ENCODE assay signal across 32 cellular contexts in the genomic region with DNA sequence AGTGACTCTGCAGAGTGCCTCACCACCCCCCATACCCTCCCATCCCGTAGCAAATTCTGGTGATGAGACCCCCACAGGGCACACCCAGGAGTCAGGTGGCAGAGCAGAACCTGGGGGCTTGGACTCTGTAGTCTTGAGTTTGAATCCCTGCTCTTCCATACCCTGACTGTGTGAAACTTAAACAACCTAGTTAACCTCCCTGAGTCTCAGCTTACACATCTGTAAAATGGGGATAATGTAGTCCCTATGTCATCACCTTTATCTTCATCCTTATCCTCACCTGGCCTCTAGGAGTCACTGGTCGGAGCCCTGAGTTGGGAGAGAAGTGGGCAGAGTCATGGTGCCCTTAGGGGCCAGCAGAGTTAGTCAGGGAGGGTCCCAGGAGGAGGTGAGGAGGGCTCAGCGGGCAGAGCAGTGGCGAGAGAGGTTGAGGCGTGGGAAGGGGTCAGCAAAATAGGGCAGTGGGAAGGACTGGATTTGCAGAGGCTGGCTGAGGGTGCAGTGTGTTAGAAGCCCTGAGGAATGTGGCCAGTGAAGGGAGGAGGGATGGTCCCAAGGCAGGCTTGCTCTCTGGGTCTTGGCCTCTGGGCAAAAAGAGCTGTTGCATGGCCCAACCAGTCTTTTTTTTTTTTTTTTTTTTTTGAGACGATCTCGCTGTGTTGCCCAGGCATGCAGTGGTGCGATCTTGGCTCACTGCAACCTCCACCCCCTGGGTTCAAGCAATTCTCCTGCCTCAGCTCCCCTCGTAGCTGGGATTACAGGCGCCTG. TPM values are rescaled to one million over a fixed set of nuclear protein-coding genes. Genes with fewer than 3 reads are reported as not detected.
"Had no signal": no experiment of that assay in that cellular context is flagged by ENCODE, and none has a peak within 500 bp of the region (broad histone marks: within the 10 kb centered on the region; RNA-seq: fewer than 3 reads in every experiment).

No MANE protein-coding gene starts in this region.

- H3K27me3 ChIP-seq: brain microvascular endothelial cell, MG63, SJSA1 had no signal

- H3K27ac Mint-ChIP-seq: activated B cell treated with CpG ODN at 0.5 μM for 24 hours; activated CD4-positive, alpha-beta T cell treated with anti-CD3 and anti-CD28 coated beads, Interleukin-2, amount 10 ng/mL, durations not matched to agents 24 days and 14 days; activated CD8-positive, alpha-beta memory T cell treated with anti-CD3 and anti-CD28 coated beads, Interleukin-2, amount 10 ng/mL, durations not matched to agents 7 days and 5 days; activated naive CD4-positive, alpha-beta T cell treated with anti-CD3 and anti-CD28 coated beads, Interleukin-2, amount 50 U/mL, for 72 hours; T-helper 17 cell had no signal

- DNase-seq: activated B cell treated with CpG ODN at 0.5 μM for 24 hours; activated CD4-positive, alpha-beta T cell treated with anti-CD3 and anti-CD28 coated beads for 1 hour; activated CD4-positive, alpha-beta T cell treated with anti-CD3 and anti-CD28 coated beads, Interleukin-2, amount 10 ng/mL, durations not matched to agents 24 days and 14 days; activated CD4-positive, alpha-beta T cell treated with anti-CD3 and anti-CD28 coated beads, Interleukin-2, amount 50 U/mL, for 48 hours; activated CD8-positive, alpha-beta memory T cell treated with anti-CD3 and anti-CD28 coated beads, Interleukin-2, amount 10 ng/mL, durations not matched to agents 7 days and 5 days; activated effector memory CD4-positive, alpha-beta T cell treated with anti-CD3 and anti-CD28 coated beads, Interleukin-2, amount 50 U/mL, for 16 hours; activated naive CD4-positive, alpha-beta T cell treated with Interleukin-2 at 50 U/mL for 16 hours; activated T-cell treated with anti-CD3 and anti-CD28 coated beads, Interleukin-2, amount 50 U/mL, for 4 hours; brain microvascular endothelial cell; MV-4-11; NCI-H1092 treated with DMSO at 0.1 percent for 48 hours; NCI-H1417 treated with DMSO at 0.1 percent for 48 hours; NCI-H1694; NCI-H2029; NCI-H2107; NCI-H2171 treated with DMSO at 0.1 percent for 48 hours; NCI-H226; NCI-H510A; NCI-H526 treated with DMSO at 0.1 percent for 48 hours; NCI-H82; OCI-M1; RPMI8226; SHP77; SW 1271; T-helper 17 cell; T-helper 9 cell had no signal

- H3K9me3 ChIP-seq: MG63 had no signal

- H3K27me3 Mint-ChIP-seq: activated B cell treated with CpG ODN at 0.5 μM for 24 hours; activated CD4-positive, alpha-beta T cell treated with anti-CD3 and anti-CD28 coated beads, Interleukin-2, amount 10 ng/mL, durations not matched to agents 24 days and 14 days; activated CD8-positive, alpha-beta memory T cell treated with anti-CD3 and anti-CD28 coated beads, Interleukin-2, amount 10 ng/mL, durations not matched to agents 7 days and 5 days; T-helper 17 cell had no signal

- ATAC-seq: activated CD8-positive, alpha-beta memory T cell treated with anti-CD3 and anti-CD28 coated beads, Interleukin-2, amount 10 ng/mL, durations not matched to agents 7 days and 5 days; activated naive CD4-positive, alpha-beta T cell treated with anti-CD3 and anti-CD28 coated beads, Interleukin-2, amount 50 U/mL, for 72 hours; activated T-cell treated with anti-CD3 and anti-CD28 coated beads, Interleukin-2, amount 50 U/mL, for 4 hours; Panc1; SK-N-SH treated with all-trans-retinoic acid at 6 μM for 48 hours; T-helper 17 cell had no signal

- H3K9ac ChIP-seq: KMS-11 had no signal

- H3K4me3 ChIP-seq: MG63, SJSA1 had no signal

- H3K27ac ChIP-seq: brain microvascular endothelial cell, KMS-11, SJSA1 had no signal

- H3K9me3 Mint-ChIP-seq: activated B cell treated with CpG ODN at 0.5 μM for 24 hours; activated CD4-positive, alpha-beta T cell treated with anti-CD3 and anti-CD28 coated beads, Interleukin-2, amount 10 ng/mL, durations not matched to agents 24 days and 14 days; activated naive CD4-positive, alpha-beta T cell treated with anti-CD3 and anti-CD28 coated beads, Interleukin-2, amount 50 U/mL, for 72 hours; activated T-cell treated with anti-CD3 and anti-CD28 coated beads, Interleukin-2, amount 50 U/mL, for 4 hours had no signal

- H3K36me3 ChIP-seq: brain microvascular endothelial cell, MG63, SJSA1 had no signal

- H3K4me3 Mint-ChIP-seq: activated B cell treated with CpG ODN at 0.5 μM for 24 hours; activated CD4-positive, alpha-beta T cell treated with anti-CD3 and anti-CD28 coated beads, Interleukin-2, amount 10 ng/mL, durations not matched to agents 24 days and 14 days; activated CD8-positive, alpha-beta memory T cell treated with anti-CD3 and anti-CD28 coated beads, Interleukin-2, amount 10 ng/mL, durations not matched to agents 7 days and 5 days; activated T-cell treated with anti-CD3 and anti-CD28 coated beads, Interleukin-2, amount 50 U/mL, for 4 hours; T-helper 17 cell had no signal

- H3K4me1 Mint-ChIP-seq: activated CD8-positive, alpha-beta memory T cell treated with anti-CD3 and anti-CD28 coated beads, Interleukin-2, amount 10 ng/mL, durations not matched to agents 7 days and 5 days; T-helper 17 cell had no signal

- H3K4me2 ChIP-seq: KMS-11 had no signal

- H3K36me3 Mint-ChIP-seq: activated CD8-positive, alpha-beta memory T cell treated with anti-CD3 and anti-CD28 coated beads, Interleukin-2, amount 10 ng/mL, durations not matched to agents 7 days and 5 days; activated naive CD4-positive, alpha-beta T cell treated with anti-CD3 and anti-CD28 coated beads, Interleukin-2, amount 50 U/mL, for 72 hours had no signal

RNA-seq across cellular contexts. Expression of gene C1orf167, which starts 18.6 kb away (rescaled TPM):
- total RNA-seq: activated B cell treated with CpG ODN at 0.5 μM for 24 hours; activated CD4-positive, alpha-beta T cell treated with anti-CD3 and anti-CD28 coated beads, Interleukin-2, amount 10 ng/mL, durations not matched to agents 24 days and 14 days; activated CD8-positive, alpha-beta memory T cell treated with anti-CD3 and anti-CD28 coated beads, Interleukin-2, amount 10 ng/mL, durations not matched to agents 7 days and 5 days; activated naive CD4-positive, alpha-beta T cell treated with anti-CD3 and anti-CD28 coated beads, Interleukin-2, amount 50 U/mL, for 72 hours; activated T-cell treated with anti-CD3 and anti-CD28 coated beads, Interleukin-2, amount 50 U/mL, for 4 hours; SJSA1 had no signal
